Comparison of ENCODE assay signal across 8 cellular contexts in the genomic region with DNA sequence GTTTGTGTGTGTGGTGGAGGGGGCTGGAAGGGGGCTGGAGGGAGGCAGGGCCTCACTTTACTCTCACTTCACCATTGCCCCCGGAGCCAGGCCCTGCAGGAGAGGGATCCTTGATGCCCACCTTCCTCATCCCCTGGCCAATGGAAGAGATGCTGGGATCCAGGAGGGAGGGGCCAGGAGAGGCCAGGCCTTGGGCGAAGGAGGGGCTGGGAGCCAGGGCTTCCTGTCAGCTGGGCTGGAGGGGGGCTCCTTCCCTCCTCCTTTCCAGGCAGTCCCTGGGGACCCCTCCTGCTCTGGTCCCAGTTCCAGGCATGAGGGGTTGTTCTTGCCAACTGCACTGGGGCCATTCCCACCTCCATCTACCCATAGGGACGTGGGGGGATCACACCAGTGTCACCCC. TPM values are rescaled to one million over a fixed set of nuclear protein-coding genes. Genes with fewer than 3 reads are reported as not detected.
DNase-seq lines count a peak whose midpoint lies in the region; ATAC-seq and TF ChIP-seq lines count a peak whose summit lies in the region.

No MANE protein-coding gene starts in this region.

- peaks cover 3% of the 10 kb centered on the region for H3K23me2 ChIP-seq in H9 (ENCODE audit: insufficient read length, low read depth, low read length, poor library complexity, severe bottlenecking)

- WGBS in H9 (ENCODE audit: extremely low coverage, insufficient read length, low lambda C conversion rate): no CpG with 5 or more reads among the region's 3 CpGs
- WGBS in stomach, 5 donors: 50 to 82% (median 67%) methylated on average over 3 of the region's 3 CpGs

- H4K20me1 ChIP-seq in H9 (ENCODE audit: control insufficient read depth, insufficient read depth, insufficient read length): peaks cover 6% of the 10 kb centered on the region

- peak; percentile 72 for DNase-seq in H9
- peak; percentile 63 for DNase-seq in adipocyte (ENCODE audit: low read depth)
- peak; percentile 84 for DNase-seq in hepatic stellate cell (ENCODE audit: low spot score)
- no peak for DNase-seq in stomach
- no peak for DNase-seq in activated naive CD4-positive, alpha-beta T cell treated with anti-CD3 and anti-CD28 coated beads for 36 hours
- DNase-seq in activated CD4-positive, alpha-beta T cell treated with anti-CD3 and anti-CD28 coated beads for 4 hours: no peak

- no peaks in the 10 kb centered on the region for H3K9me3 Mint-ChIP-seq in H9
- H3K9me3 Mint-ChIP-seq in activated naive CD4-positive, alpha-beta T cell treated with anti-CD3 and anti-CD28 coated beads for 36 hours: no peaks in the 10 kb centered on the region

- H3K9me3 ChIP-seq in H9 (ENCODE audit: control insufficient read depth, low read depth, low read length): no peaks in the 10 kb centered on the region
- H3K9me3 ChIP-seq in adipocyte (ENCODE audit: control insufficient read depth, low read length): no peaks in the 10 kb centered on the region
- no peaks in the 10 kb centered on the region for H3K9me3 ChIP-seq in stomach

- H3K23ac ChIP-seq in H9 (ENCODE audit: insufficient read length, low read depth, low read length): no peak overlapping the region

- H3K27ac Mint-ChIP-seq in H9: peak overlapping the region in 1 of 3 experiments; percentile 62; a peak in 1 of 7 replicates
- no peak overlapping the region for H3K27ac Mint-ChIP-seq in activated naive CD4-positive, alpha-beta T cell treated with anti-CD3 and anti-CD28 coated beads for 36 hours

- H3K18ac ChIP-seq in H9 (ENCODE audit: insufficient read length, low read depth, low read length): no peak overlapping the region

- no peak overlapping the region for H3K9ac ChIP-seq in H9 (ENCODE audit: extremely low read depth, insufficient read length, low read length)
- peak overlapping the region; percentile 43 for H3K9ac ChIP-seq in adipocyte (ENCODE audit: low read length)

- peaks cover 8% of the 10 kb centered on the region for H3K36me3 ChIP-seq in adipocyte (ENCODE audit: control insufficient read depth, insufficient read depth, low read length, severe bottlenecking)
- peaks cover 0 to 15% (median 0%) of the 10 kb centered on the region in 4 donors for H3K36me3 ChIP-seq in stomach

- no peak overlapping the region for H2AK5ac ChIP-seq in H9 (ENCODE audit: insufficient read length, low read length)

- TF ChIP-seq EP300 in stomach (IDR thresholded peaks at IDR 0.05): no peak

- H3K36me3 Mint-ChIP-seq in H9 (ENCODE audit: insufficient read depth in 1 of 3, low read depth in 3 of 3): 0 out of 7 replicates have a peak, but pooled peaks cover 0 to 1% (median 0%) of the 10 kb centered on the region in 3 experiments
- H3K36me3 Mint-ChIP-seq in activated naive CD4-positive, alpha-beta T cell treated with anti-CD3 and anti-CD28 coated beads for 36 hours (ENCODE audit: low read depth): no peaks in the 10 kb centered on the region

- H3K79me1 ChIP-seq in H9 (ENCODE audit: insufficient read depth, low read depth, low read length, poor library complexity, severe bottlenecking): peaks cover 2% of the 10 kb centered on the region

- no peak overlapping the region for H2AFZ ChIP-seq in H9 (ENCODE audit: low read length)

- H4K8ac ChIP-seq in H9 (replicated peaks; ENCODE audit: insufficient read length, low read depth, low read length): no peak overlapping the region

- no peak overlapping the region; a peak in 1 of 5 replicates for H3K4me3 Mint-ChIP-seq in H9
- no peak overlapping the region for H3K4me3 Mint-ChIP-seq in activated naive CD4-positive, alpha-beta T cell treated with anti-CD3 and anti-CD28 coated beads for 36 hours

- H3K27me3 ChIP-seq in H9 (ENCODE audit: insufficient read depth, low read length): no peaks in the 10 kb centered on the region
- H3K27me3 ChIP-seq in adipocyte (replicated peaks; ENCODE audit: control insufficient read depth, insufficient read depth, low read length): no peaks in the 10 kb centered on the region
- no peaks in the 10 kb centered on the region for H3K27me3 ChIP-seq in stomach

- H3K27me3 Mint-ChIP-seq in H9 (ENCODE audit: low read depth): no peaks in the 10 kb centered on the region
- no peaks in the 10 kb centered on the region for H3K27me3 Mint-ChIP-seq in activated naive CD4-positive, alpha-beta T cell treated with anti-CD3 and anti-CD28 coated beads for 36 hours (ENCODE audit: low read depth)

- TF ChIP-seq POLR2A in stomach (IDR thresholded peaks at IDR 0.05): no peak

- no peak overlapping the region for H3K56ac ChIP-seq in H9 (ENCODE audit: insufficient read length, low read depth, low read length)

- no peak overlapping the region for H2BK20ac ChIP-seq in H9 (ENCODE audit: low read depth, low read length, poor library complexity, severe bottlenecking)

- H3K4me1 ChIP-seq in H9 (ENCODE audit: insufficient read depth, low read length): peaks cover 24% of the 10 kb centered on the region
- peaks cover 73% of the 10 kb centered on the region for H3K4me1 ChIP-seq in adipocyte (ENCODE audit: control insufficient read depth, insufficient read depth, low read length)
- peaks cover 85 to 97% (median 90%) of the 10 kb centered on the region in 4 donors for H3K4me1 ChIP-seq in stomach

- intact Hi-C loops in stomach (cut with DNase I; ENCODE audit: low total_unique reads): no loop called here
- intact Hi-C loops in activated naive CD4-positive, alpha-beta T cell treated with anti-CD3 and anti-CD28 coated beads for 36 hours (cut with micrococcal nuclease): no loop called here

- TF ChIP-seq CTCF in H9 (conservative IDR thresholded peaks at IDR 0.05) (no peak), stomach (IDR thresholded peaks at IDR 0.05) (no peak)

- no peak overlapping the region for H2BK12ac ChIP-seq in H9 (ENCODE audit: insufficient read length, low read depth, low read length)

- H3K27ac ChIP-seq in H9 (ENCODE audit: insufficient read length, low read depth, low read length) (no peak overlapping the region), stomach (peak overlapping the region in 4 of 5 donors; percentile 89 to 96 (median 95))

- no peak overlapping the region; the same call in 1 of the 2 replicates for H3K14ac ChIP-seq in H9 (ENCODE audit: insufficient read depth, low read length)

- CTCF ChIA-PET in activated naive CD4-positive, alpha-beta T cell treated with anti-CD3 and anti-CD28 coated beads for 36 hours (lab: Charles Lee): interaction anchor here (1.1 to 5.7 kb wide), 5 partner anchors 10 to 162 kb away, joined by 3 to 33 read pairs (median 3); no protein-coding TSS in a partner anchor

- H2BK5ac ChIP-seq in H9 (ENCODE audit: insufficient read length, low read length): no peak overlapping the region

- ATAC-seq in GM19397 (IDR thresholded peaks at IDR 0.05; ENCODE audit: unreplicated experiment) (no peak), HG03025 (IDR thresholded peaks at IDR 0.05; ENCODE audit: low FRiP score, unreplicated experiment) (no peak)

- H3K4ac ChIP-seq in H9 (ENCODE audit: low read depth, low read length): no peak overlapping the region

- no peak overlapping the region for H4K5ac ChIP-seq in H9 (ENCODE audit: insufficient read length, low read depth, low read length)

- H2BK120ac ChIP-seq in H9 (ENCODE audit: low read depth, low read length, poor library complexity, severe bottlenecking): no peak overlapping the region

- no peak overlapping the region for H3K4me2 ChIP-seq in H9 (ENCODE audit: insufficient read depth, insufficient read length, low read length)

- H3K4me1 Mint-ChIP-seq in H9: peaks cover 33 to 42% of the 10 kb centered on the region in 2 experiments
- H3K4me1 Mint-ChIP-seq in activated naive CD4-positive, alpha-beta T cell treated with anti-CD3 and anti-CD28 coated beads for 36 hours (ENCODE audit: low read depth): peaks cover 35% of the 10 kb centered on the region

- H3T11ph ChIP-seq in H9 (ENCODE audit: low read length): no peak overlapping the region

- no peak overlapping the region for H2BK15ac ChIP-seq in H9 (ENCODE audit: low read depth, low read length)

- H3K4me3 ChIP-seq in adipocyte (ENCODE audit: low read length): no peak overlapping the region
- H3K4me3 ChIP-seq in stomach: no peak overlapping the region

- H4K91ac ChIP-seq in H9 (ENCODE audit: insufficient read length, low read depth, low read length): no peak overlapping the region

- H3K79me2 ChIP-seq in H9 (ENCODE audit: insufficient read depth, low read length): peaks cover 22% of the 10 kb centered on the region; the same call in 1 of the 2 replicates

RNA-seq across cellular contexts. Expression of gene AHDC1, which starts 5.7 kb away (rescaled TPM):
- 23.7 and 29.4 TPM in 2 replicates for total RNA-seq in H9 (2021)
- total RNA-seq in stomach: 10 to 100 TPM; 10.8 to 95.0 (median 35.1) TPM
- polyA plus RNA-seq in stomach: 10 to 100 TPM in 1 of 3 donors, 1 to 10 TPM in 2; 5.8 to 10.3 (median 8.3) TPM
- 10 to 100 TPM in 1 of 2 experiments, 1 to 10 TPM in 1; 7.7 to 10.1 TPM for total RNA-seq in activated naive CD4-positive, alpha-beta T cell treated with anti-CD3 and anti-CD28 coated beads for 36 hours

RNA-seq across cellular contexts. Expression of gene FGR, which starts 36.7 kb away (rescaled TPM):
- total RNA-seq in H9 (2021) (0.15 TPM in 1 of 2 replicates, not detected in the other), stomach (1 to 10 TPM in 3 of 5 donors, not detected in 2; 6.7 to 8.8 (median 7.0) TPM)
- 1 to 10 TPM; 3.1 to 9.9 (median 4.6) TPM for polyA plus RNA-seq in stomach
- total RNA-seq in activated naive CD4-positive, alpha-beta T cell treated with anti-CD3 and anti-CD28 coated beads for 36 hours: under 1 TPM; 0.10 to 0.14 TPM

Comparison
In these comparisons a context has a peak if more than half of its experiments do, and no peak if none do; other contexts are left out.
1. DNase-seq: peak in H9 (single experiment), adipocyte (single experiment) and hepatic stellate cell (single experiment); none in stomach (single experiment), activated naive CD4-positive, alpha-beta T cell treated with anti-CD3 and anti-CD28 coated beads for 36 hours (single experiment) and activated CD4-positive, alpha-beta T cell treated with anti-CD3 and anti-CD28 coated beads for 4 hours (0 of 2).